In the genomic region with DNA sequence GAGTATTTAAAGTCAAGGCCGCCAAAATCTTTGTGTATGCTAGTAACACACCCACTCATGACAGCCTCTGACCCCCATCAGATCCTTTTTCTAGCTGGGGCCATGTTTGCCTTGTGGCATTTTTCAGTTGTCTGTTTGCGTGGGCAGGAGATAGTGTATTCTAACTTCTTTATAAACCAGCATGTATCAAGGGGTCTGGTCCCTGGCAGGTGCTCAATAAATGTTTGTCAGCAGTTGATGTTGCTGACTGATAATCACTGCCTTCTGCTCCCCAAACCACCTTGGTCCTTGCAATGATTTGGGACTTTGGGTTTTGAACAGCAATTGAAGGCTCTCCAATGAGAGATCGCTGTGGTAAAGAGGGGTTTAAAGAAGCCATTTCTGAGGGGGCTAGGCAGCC, we compare ENCODE assay signal across 17 cellular contexts. TPM values are rescaled to one million over a fixed set of nuclear protein-coding genes. Genes with fewer than 3 reads are reported as not detected.
DNase-seq lines count a peak whose midpoint lies in the region; ATAC-seq and TF ChIP-seq lines count a peak whose summit lies in the region.
"Had no signal": no experiment of that assay in that cellular context is flagged by ENCODE, and none has a peak within 500 bp of the region (broad histone marks: within the 10 kb centered on the region; RNA-seq: fewer than 3 reads in every experiment).

No MANE protein-coding gene starts in this region.

- no peak overlapping the region for H3K4me2 ChIP-seq in mesenchymal stem cell (ENCODE audit: low read length, poor library complexity, severe bottlenecking)
- H3K4me2 ChIP-seq: BLaER1 treated with 17β-estradiol and CSF1 and Interleukin-3, amounts not matched to agents 10 nM and 100 nM had no signal

- no peak for DNase-seq in left ventricle myocardium inferior
- DNase-seq in cardiac septum (ENCODE audit: low spot score): no peak
- DNase-seq in mesenchymal stem cell: no peak
- no peak for DNase-seq in nephron progenitor cell
- DNase-seq in WTC11 (ENCODE audit: low spot score): no peak
- DNase-seq in germinal center (ENCODE audit: low spot score): no peak
- no peak for DNase-seq in activated naive CD4-positive, alpha-beta T cell treated with anti-CD3 and anti-CD28 coated beads for 36 hours
- DNase-seq in breast epithelium (ENCODE audit: low spot score in 2 of 2): no peak
- DNase-seq: ACHN; Calu3; CD4-positive, CD25-positive, alpha-beta regulatory T cell; DMS 273 treated with DMSO at 0.1 percent for 48 hours; GOT3; HFFc6 had no signal

- H3K14ac ChIP-seq in mesenchymal stem cell (ENCODE audit: low read length in 2 of 2): no peak overlapping the region

- no peak overlapping the region for H3K9ac ChIP-seq in mesenchymal stem cell (ENCODE audit: low read length)
- H3K9ac ChIP-seq: BLaER1 treated with 17β-estradiol and CSF1 and Interleukin-3, amounts not matched to agents 10 nM and 100 nM had no signal

- peaks cover 60% of the 10 kb centered on the region for H3K4me1 ChIP-seq in left ventricle myocardium inferior
- H3K4me1 ChIP-seq in mesenchymal stem cell (ENCODE audit: control insufficient read depth, insufficient read depth, low read depth, low read length): peaks cover 5% of the 10 kb centered on the region
- H3K4me1 ChIP-seq in breast epithelium: peaks cover 0 to 9% of the 10 kb centered on the region in 2 donors
- H3K4me1 ChIP-seq: BLaER1 treated with 17β-estradiol and CSF1 and Interleukin-3, amounts not matched to agents 10 nM and 100 nM had no signal

- no peak overlapping the region for H4K8ac ChIP-seq in mesenchymal stem cell (ENCODE audit: low read length)

- no peak overlapping the region for H2AFZ ChIP-seq in mesenchymal stem cell (ENCODE audit: low read depth, low read length)

- peak overlapping the region; percentile 2 for H3K27ac ChIP-seq in left ventricle myocardium inferior (replicated peaks)
- no peak overlapping the region for H3K27ac ChIP-seq in mesenchymal stem cell (ENCODE audit: low read length, poor library complexity, severe bottlenecking)
- no peak overlapping the region for H3K27ac ChIP-seq in breast epithelium
- H3K27ac ChIP-seq: BLaER1 treated with 17β-estradiol and CSF1 and Interleukin-3, amounts not matched to agents 10 nM and 100 nM had no signal

- TF ChIP-seq POLR2A in breast epithelium (IDR thresholded peaks at IDR 0.05): no peak

- H3K4me3 Mint-ChIP-seq in nephron progenitor cell: no peak overlapping the region
- H3K4me3 Mint-ChIP-seq in WTC11: no peak overlapping the region
- no peak overlapping the region for H3K4me3 Mint-ChIP-seq in activated naive CD4-positive, alpha-beta T cell treated with anti-CD3 and anti-CD28 coated beads for 36 hours
- H3K4me3 Mint-ChIP-seq: CD4-positive, CD25-positive, alpha-beta regulatory T cell; HFFc6 had no signal

- H3K36me3 ChIP-seq in left ventricle myocardium inferior (no peaks in the 10 kb centered on the region), mesenchymal stem cell (ENCODE audit: control insufficient read depth in 1 of 2, insufficient read depth in 2 of 2, low read depth in 1 of 2, low read length in 2 of 2) (no peaks in the 10 kb centered on the region), breast epithelium (no peaks in the 10 kb centered on the region)
- H3K36me3 ChIP-seq: BLaER1 treated with 17β-estradiol and CSF1 and Interleukin-3, amounts not matched to agents 10 nM and 100 nM; HAP-1 had no signal

- no peaks in the 10 kb centered on the region for H3K79me1 ChIP-seq in mesenchymal stem cell (replicated peaks; ENCODE audit: low read length, poor library complexity, severe bottlenecking)

- CTCF ChIA-PET in WTC11 (lab: Charles Lee): no interaction called here
- CTCF ChIA-PET in activated naive CD4-positive, alpha-beta T cell treated with anti-CD3 and anti-CD28 coated beads for 36 hours (lab: Charles Lee): no interaction called here

- WGBS in mesenchymal stem cell: 92% methylated on average over 2 of the region's 3 CpGs

- TF ChIP-seq CTCF in left ventricle myocardium inferior (IDR thresholded peaks at IDR 0.05; ENCODE audit: borderline replicate concordance) (no peak), nephron progenitor cell (IDR thresholded peaks at IDR 0.05) (no peak), WTC11 (IDR thresholded peaks at IDR 0.05) (no peak), breast epithelium (IDR thresholded peaks at IDR 0.05) (no peak)

- H2BK12ac ChIP-seq in mesenchymal stem cell (ENCODE audit: low read length in 2 of 2): peak overlapping the region in 1 of 2 experiments; percentile 82

- H3K4me1 Mint-ChIP-seq in nephron progenitor cell (peaks cover 20% of the 10 kb centered on the region), WTC11 (peaks cover 13% of the 10 kb centered on the region)
- no peaks in the 10 kb centered on the region for H3K4me1 Mint-ChIP-seq in activated naive CD4-positive, alpha-beta T cell treated with anti-CD3 and anti-CD28 coated beads for 36 hours (ENCODE audit: low read depth)
- H3K4me1 Mint-ChIP-seq: CD4-positive, CD25-positive, alpha-beta regulatory T cell had no signal

- H4K91ac ChIP-seq in mesenchymal stem cell (ENCODE audit: low read length): no peak overlapping the region

- no peak overlapping the region for H3K23ac ChIP-seq in mesenchymal stem cell (ENCODE audit: low read length in 2 of 2)

- H3K27ac Mint-ChIP-seq in nephron progenitor cell (peak overlapping the region; percentile 36), WTC11 (no peak overlapping the region)
- H3K27ac Mint-ChIP-seq in activated naive CD4-positive, alpha-beta T cell treated with anti-CD3 and anti-CD28 coated beads for 36 hours: no peak overlapping the region
- H3K27ac Mint-ChIP-seq: CD4-positive, CD25-positive, alpha-beta regulatory T cell; HFFc6 had no signal

- H3K18ac ChIP-seq in mesenchymal stem cell (ENCODE audit: low read depth in 1 of 2, low read length in 2 of 2): peak overlapping the region in 1 of 2 experiments; percentile 34

- H2BK15ac ChIP-seq in mesenchymal stem cell (ENCODE audit: low read depth, poor library complexity, severe bottlenecking): no peak overlapping the region

- H2BK120ac ChIP-seq in mesenchymal stem cell (ENCODE audit: low read depth, low read length): peak overlapping the region; percentile 34

- peak overlapping the region; percentile 76 for H2AK5ac ChIP-seq in mesenchymal stem cell (ENCODE audit: low read length, severe bottlenecking)

- no peaks in the 10 kb centered on the region for H3K9me3 ChIP-seq in left ventricle myocardium inferior (replicated peaks)
- no peaks in the 10 kb centered on the region for H3K9me3 ChIP-seq in mesenchymal stem cell (ENCODE audit: control insufficient read depth, low read length)
- H3K9me3 ChIP-seq in breast epithelium: no peaks in the 10 kb centered on the region
- H3K9me3 ChIP-seq: BLaER1 treated with 17β-estradiol and CSF1 and Interleukin-3, amounts not matched to agents 10 nM and 100 nM; HAP-1 had no signal

- peaks cover 6% of the 10 kb centered on the region for H3K36me3 Mint-ChIP-seq in nephron progenitor cell (ENCODE audit: low read depth)
- no peaks in the 10 kb centered on the region for H3K36me3 Mint-ChIP-seq in WTC11
- H3K36me3 Mint-ChIP-seq in activated naive CD4-positive, alpha-beta T cell treated with anti-CD3 and anti-CD28 coated beads for 36 hours (ENCODE audit: low read depth): no peaks in the 10 kb centered on the region
- H3K36me3 Mint-ChIP-seq: CD4-positive, CD25-positive, alpha-beta regulatory T cell had no signal

- ATAC-seq in WTC11: no peak
- ATAC-seq: HepG2 had no signal

- no peaks in the 10 kb centered on the region for H3K9me3 Mint-ChIP-seq in nephron progenitor cell
- no peaks in the 10 kb centered on the region for H3K9me3 Mint-ChIP-seq in WTC11
- H3K9me3 Mint-ChIP-seq in activated naive CD4-positive, alpha-beta T cell treated with anti-CD3 and anti-CD28 coated beads for 36 hours: no peaks in the 10 kb centered on the region
- H3K9me3 Mint-ChIP-seq: HFFc6 had no signal

- peak overlapping the region; percentile 39 for H2BK5ac ChIP-seq in mesenchymal stem cell (ENCODE audit: low read depth, low read length, poor library complexity, severe bottlenecking)

- intact Hi-C loops in left ventricle myocardium inferior (cut with micrococcal nuclease): no loop called here
- intact Hi-C loops in cardiac septum (cut with DNase I): no loop called here
- intact Hi-C loops in activated naive CD4-positive, alpha-beta T cell treated with anti-CD3 and anti-CD28 coated beads for 36 hours (cut with micrococcal nuclease): no loop called here
- intact Hi-C loops in breast epithelium (cut with DNase I; ENCODE audit: low total_unique reads): no loop called here

- no peaks in the 10 kb centered on the region for H3K27me3 Mint-ChIP-seq in nephron progenitor cell (ENCODE audit: low read depth, poor library complexity)
- peaks cover 6% of the 10 kb centered on the region; the same call in 1 of the 2 replicates for H3K27me3 Mint-ChIP-seq in WTC11 (ENCODE audit: low read depth)
- H3K27me3 Mint-ChIP-seq in activated naive CD4-positive, alpha-beta T cell treated with anti-CD3 and anti-CD28 coated beads for 36 hours (ENCODE audit: low read depth): no peaks in the 10 kb centered on the region
- H3K27me3 Mint-ChIP-seq: CD4-positive, CD25-positive, alpha-beta regulatory T cell had no signal

- no peak overlapping the region for H3K4me3 ChIP-seq in left ventricle myocardium inferior
- no peak overlapping the region for H3K4me3 ChIP-seq in mesenchymal stem cell (ENCODE audit: insufficient read depth in 1 of 2, low read depth in 1 of 2, low read length in 2 of 2)
- no peak overlapping the region for H3K4me3 ChIP-seq in breast epithelium
- H3K4me3 ChIP-seq: BLaER1 treated with 17β-estradiol and CSF1 and Interleukin-3, amounts not matched to agents 10 nM and 100 nM; HAP-1 had no signal

- no peak overlapping the region for H3K4ac ChIP-seq in mesenchymal stem cell (ENCODE audit: low read depth in 1 of 2, low read length in 2 of 2)

- H3K27me3 ChIP-seq in left ventricle myocardium inferior (ENCODE audit: low read depth) (no peaks in the 10 kb centered on the region), mesenchymal stem cell (ENCODE audit: control insufficient read depth in 1 of 2, insufficient read depth in 1 of 2, low read length in 2 of 2) (no peaks in the 10 kb centered on the region), breast epithelium (no peaks in the 10 kb centered on the region)
- H3K27me3 ChIP-seq: BLaER1 treated with 17β-estradiol and CSF1 and Interleukin-3, amounts not matched to agents 10 nM and 100 nM had no signal

- POLR2A ChIA-PET in WTC11 (lab: Charles Lee): no interaction called here

TF ChIP-seq in WTC11, 78 proteins besides CTCF, POLR2A, EP300 and RAD21 (continues in another document):
- TF ChIP-seq ZNF121 (CRISPR knock-in tag; IDR thresholded peaks at IDR 0.05) (no peak), TEAD4 (CRISPR knock-in tag; IDR thresholded peaks at IDR 0.05) (no peak)

RNA-seq across cellular contexts. Expression of a gene that starts 19.2 kb away (rescaled TPM):
- total RNA-seq in left ventricle myocardium inferior (15.6 TPM), cardiac septum (20.3 TPM), WTC11 (2021) (0.14 TPM in 1 of 3 replicates, not detected in the others), breast epithelium (10 to 100 TPM in 1 of 3 donors, 1 to 10 TPM in 1, under 1 TPM in 1; 0.80 to 20.1 (median 8.2) TPM)
- 1.1 TPM for polyA plus RNA-seq in mesenchymal stem cell (2013, experiment 1 of 2)
- polyA plus RNA-seq in mesenchymal stem cell (2013, experiment 2 of 2): 1.2 TPM
- total RNA-seq in activated naive CD4-positive, alpha-beta T cell treated with anti-CD3 and anti-CD28 coated beads for 36 hours: not detected
- total RNA-seq: CD4-positive, CD25-positive, alpha-beta regulatory T cell; HepG2 had no signal
